In genomic region chr15:51625236-51625635, GRCh38 we compare ENCODE assay signal across 16 cellular contexts. TPM values are rescaled to one million over a fixed set of nuclear protein-coding genes. Genes with fewer than 3 reads are reported as not detected.
DNase-seq lines count a peak whose midpoint lies in the region; ATAC-seq and TF ChIP-seq lines count a peak whose summit lies in the region.
"Had no signal": no experiment of that assay in that cellular context is flagged by ENCODE, and none has a peak within 500 bp of the region (broad histone marks: within the 10 kb centered on the region; RNA-seq: fewer than 3 reads in every experiment).

No MANE protein-coding gene starts in this region.

- H3K4me1 ChIP-seq in KMS-11 (ENCODE audit: low read depth, poor library complexity, severe bottlenecking), result peaks cover 51% of the 10 kb centered on the region

- no peak for DNase-seq in naive B cell
- no peak for DNase-seq in DMS53 treated with DMSO at 0.1 percent for 48 hours (lab: John Stamatoyannopoulos, UW; ENCODE audit: unreplicated experiment)
- no peak for DNase-seq in activated T-cell treated with anti-CD3 and anti-CD28 coated beads, Interleukin-2, amount 50 U/mL, for 48 hours
- no peak for DNase-seq in DMS 273 treated with DMSO at 0.1 percent for 48 hours (lab: John Stamatoyannopoulos, UW)
- DNase-seq: activated CD8-positive, alpha-beta memory T cell treated with anti-CD3 and anti-CD28 coated beads, Interleukin-2, amount 10 ng/mL, durations not matched to agents 7 days and 5 days; activated naive CD8-positive, alpha-beta T cell treated with anti-CD3 and anti-CD28 coated beads for 36 hours; GF-D8; NCI-H1105; NCI-H524; SHP77 treated with DMSO at 0.1 percent for 48 hours had no signal

- H3K27me3 Mint-ChIP-seq in naive B cell, result peaks cover 24 to 37% (median 36%) of the 10 kb centered on the region in 3 donors

- H3K36me3 Mint-ChIP-seq in naive B cell, result peaks cover 0 to 4% of the 10 kb centered on the region in 2 donors
- H3K36me3 Mint-ChIP-seq: activated naive CD8-positive, alpha-beta T cell treated with anti-CD3 and anti-CD28 coated beads for 36 hours had no signal

- no peaks in the 10 kb centered on the region for H3K9me3 Mint-ChIP-seq in naive B cell
- H3K9me3 Mint-ChIP-seq: activated naive CD8-positive, alpha-beta T cell treated with anti-CD3 and anti-CD28 coated beads for 36 hours had no signal

- TF ChIP-seq CTCF in KMS-11 (conservative IDR thresholded peaks at IDR 0.05; ENCODE audit: low read depth, low read length), result no peak

- no peaks in the 10 kb centered on the region for H4K20me1 ChIP-seq in KMS-11 (ENCODE audit: insufficient read depth)

- no peaks in the 10 kb centered on the region; the same call in 1 of the 2 replicates for H3K27me3 ChIP-seq in KMS-11 (ENCODE audit: insufficient read depth, low read depth)
- H3K27me3 ChIP-seq: esophagus muscularis mucosa, suprapubic skin had no signal

- H3K4me3 ChIP-seq in KMS-11 (IDR thresholded peaks at IDR 0.05; ENCODE audit: insufficient read depth, low read depth, low read length), result no peak overlapping the region
- H3K4me3 ChIP-seq: esophagus muscularis mucosa, skin epidermis, suprapubic skin had no signal

- peak overlapping the region; percentile 54; the same call in 1 of the 2 replicates for H2AFZ ChIP-seq in KMS-11 (ENCODE audit: low read depth)

- H3K27ac ChIP-seq in KMS-11, result peak overlapping the region; percentile 54
- H3K27ac ChIP-seq: esophagus muscularis mucosa, skin epidermis, suprapubic skin had no signal

- H3K4me3 Mint-ChIP-seq in naive B cell, result peak overlapping the region in 2 of 8 donors; percentile 57 to 79
- H3K4me3 Mint-ChIP-seq: activated naive CD8-positive, alpha-beta T cell treated with anti-CD3 and anti-CD28 coated beads for 36 hours had no signal

- peak; percentile 30 for ATAC-seq in GM18508 (IDR thresholded peaks at IDR 0.05; ENCODE audit: insufficient read depth, unreplicated experiment)
- ATAC-seq in GM21737 (IDR thresholded peaks at IDR 0.05; ENCODE audit: unreplicated experiment), result peak; percentile 36
- ATAC-seq in naive B cell (ENCODE audit: low read depth in 2 of 2), result peak; percentile 22 to 38
- ATAC-seq: activated CD8-positive, alpha-beta memory T cell treated with anti-CD3 and anti-CD28 coated beads, Interleukin-2, amount 10 ng/mL, durations not matched to agents 7 days and 5 days had no signal

- H3K79me2 ChIP-seq in KMS-11 (ENCODE audit: insufficient read depth, low read depth), result no peaks in the 10 kb centered on the region

- H3K36me3 ChIP-seq in KMS-11 (ENCODE audit: insufficient read depth), result no peaks in the 10 kb centered on the region
- H3K36me3 ChIP-seq: esophagus muscularis mucosa, suprapubic skin had no signal

- peak overlapping the region; percentile 83 for H3K4me2 ChIP-seq in KMS-11

- no peak overlapping the region for H3K27ac Mint-ChIP-seq in naive B cell
- H3K27ac Mint-ChIP-seq: activated CD8-positive, alpha-beta memory T cell treated with anti-CD3 and anti-CD28 coated beads, Interleukin-2, amount 10 ng/mL, durations not matched to agents 7 days and 5 days; activated naive CD8-positive, alpha-beta T cell treated with anti-CD3 and anti-CD28 coated beads for 36 hours had no signal

- peaks cover 14 to 21% (median 20%) of the 10 kb centered on the region in 3 donors for H3K4me1 Mint-ChIP-seq in naive B cell

- no peak overlapping the region for H3K9ac ChIP-seq in KMS-11

RNA-seq across cellular contexts. Expression of gene DMXL2, which starts 2.7 kb away (rescaled TPM):
- under 1 TPM in 2 of 6 donors, not detected in 4; 0.10 to 0.14 TPM for polyA plus RNA-seq in naive B cell (ENCODE audit: low read depth in 6 of 6)

RNA-seq across cellular contexts. Expression of gene SCG3, which starts 56.1 kb away (rescaled TPM):
- polyA plus RNA-seq in naive B cell (ENCODE audit: low read depth in 6 of 6), result not detected
